28 cellular contexts compared by ENCODE assay signal in genomic region chr15:46808834-46809233, GRCh38.
"Had no signal": no experiment of that assay in that cellular context is flagged by ENCODE, and none has a peak within 500 bp of the region (broad histone marks: within the 10 kb centered on the region; RNA-seq: fewer than 3 reads in every experiment).

No MANE protein-coding gene starts in this region.

- H3K27me3 ChIP-seq: left lung, pancreas, spleen, tibial nerve, upper lobe of left lung, vagina had no signal

- H3K4me1 Mint-ChIP-seq: immature natural killer cell; naive thymus-derived CD8-positive, alpha-beta T cell; neural crest cell; stimulated activated memory B cell treated with anti-CD40 and anti-IgM and Interleukin-4, amounts not matched to agents 10 μg/mL and 1 μg/mL and 100 μg/mL, for 72 hours; stimulated activated naive CD8-positive, alpha-beta T cell treated with anti-CD3 and anti-CD28 coated beads, Interleukin-15, amount 100 ng/mL, for 72 hours had no signal

- H3K36me3 ChIP-seq: left lung, lower lobe of right lung, pancreas, prostate gland, spleen, tibial nerve, upper lobe of left lung, vagina had no signal

- H3K9me3 ChIP-seq: left lung, lower lobe of right lung, pancreas, prostate gland, tibial nerve, upper lobe of left lung, vagina had no signal

- H3K36me3 Mint-ChIP-seq: immature natural killer cell; naive thymus-derived CD8-positive, alpha-beta T cell; stimulated activated memory B cell treated with anti-CD40 and anti-IgM and Interleukin-4, amounts not matched to agents 10 μg/mL and 1 μg/mL and 100 μg/mL, for 72 hours had no signal

- H3K27ac Mint-ChIP-seq: immature natural killer cell; naive thymus-derived CD8-positive, alpha-beta T cell; nephron; stimulated activated memory B cell treated with anti-CD40 and anti-IgM and Interleukin-4, amounts not matched to agents 10 μg/mL and 1 μg/mL and 100 μg/mL, for 72 hours; stimulated activated naive CD8-positive, alpha-beta T cell treated with anti-CD3 and anti-CD28 coated beads, Interleukin-15, amount 100 ng/mL, for 72 hours had no signal

- H3K4me1 ChIP-seq: left lung, lower lobe of right lung, pancreas, prostate gland, spleen, tibial nerve, upper lobe of left lung, vagina had no signal

- H3K4me3 Mint-ChIP-seq: immature natural killer cell; naive thymus-derived CD8-positive, alpha-beta T cell; nephron; neural crest cell; stimulated activated memory B cell treated with anti-CD40 and anti-IgM and Interleukin-4, amounts not matched to agents 10 μg/mL and 1 μg/mL and 100 μg/mL, for 72 hours; stimulated activated naive CD8-positive, alpha-beta T cell treated with anti-CD3 and anti-CD28 coated beads, Interleukin-15, amount 100 ng/mL, for 72 hours had no signal

- ATAC-seq: left colon; left lung; lower lobe of right lung; naive thymus-derived CD8-positive, alpha-beta T cell; pancreas; right cardiac atrium; sciatic nerve; stimulated activated memory B cell treated with anti-CD40 and anti-IgM and Interleukin-4, amounts not matched to agents 10 μg/mL and 1 μg/mL and 100 μg/mL, for 72 hours; stimulated activated naive CD8-positive, alpha-beta T cell treated with anti-CD3 and anti-CD28 coated beads, Interleukin-15, amount 100 ng/mL, for 72 hours had no signal

- H3K9me3 Mint-ChIP-seq: nephron; stimulated activated memory B cell treated with anti-CD40 and anti-IgM and Interleukin-4, amounts not matched to agents 10 μg/mL and 1 μg/mL and 100 μg/mL, for 72 hours; stimulated activated naive CD8-positive, alpha-beta T cell treated with anti-CD3 and anti-CD28 coated beads, Interleukin-15, amount 100 ng/mL, for 72 hours had no signal

- H3K27me3 Mint-ChIP-seq: naive thymus-derived CD8-positive, alpha-beta T cell; stimulated activated memory B cell treated with anti-CD40 and anti-IgM and Interleukin-4, amounts not matched to agents 10 μg/mL and 1 μg/mL and 100 μg/mL, for 72 hours; stimulated activated naive CD8-positive, alpha-beta T cell treated with anti-CD3 and anti-CD28 coated beads, Interleukin-15, amount 100 ng/mL, for 72 hours had no signal

- H3K4me3 ChIP-seq: left lung, lower lobe of right lung, pancreas, prostate gland, skin epidermis, spleen, tibial nerve, upper lobe of left lung, vagina had no signal

- DNase-seq: hypothalamus; immature natural killer cell; kidney; left colon; left lung; lower lobe of right lung; mammary epithelial cell; mesenchymal stem cell; naive thymus-derived CD8-positive, alpha-beta T cell; nucleus accumbens; pancreas; posterior cingulate gyrus; retina; right cardiac atrium; spleen; stimulated activated CD4-positive, alpha-beta T cell treated with anti-CD3 and anti-CD28 coated beads, Interleukin-4, amount 100 ng/mL, for 24 hours; stimulated activated naive CD4-positive, alpha-beta T cell treated with Interleukin-2 at 50 U/mL for 16 hours; stimulated activated naive CD8-positive, alpha-beta T cell treated with anti-CD3 and anti-CD28 coated beads, Interleukin-15, amount 100 ng/mL, for 72 hours; substantia nigra; upper lobe of left lung had no signal

- H3K27ac ChIP-seq: left lung, lower lobe of right lung, pancreas, prostate gland, skin epidermis, spleen, tibial nerve, upper lobe of left lung, vagina had no signal
